ENCODE assay signal across 1 cellular context in the genomic region with DNA sequence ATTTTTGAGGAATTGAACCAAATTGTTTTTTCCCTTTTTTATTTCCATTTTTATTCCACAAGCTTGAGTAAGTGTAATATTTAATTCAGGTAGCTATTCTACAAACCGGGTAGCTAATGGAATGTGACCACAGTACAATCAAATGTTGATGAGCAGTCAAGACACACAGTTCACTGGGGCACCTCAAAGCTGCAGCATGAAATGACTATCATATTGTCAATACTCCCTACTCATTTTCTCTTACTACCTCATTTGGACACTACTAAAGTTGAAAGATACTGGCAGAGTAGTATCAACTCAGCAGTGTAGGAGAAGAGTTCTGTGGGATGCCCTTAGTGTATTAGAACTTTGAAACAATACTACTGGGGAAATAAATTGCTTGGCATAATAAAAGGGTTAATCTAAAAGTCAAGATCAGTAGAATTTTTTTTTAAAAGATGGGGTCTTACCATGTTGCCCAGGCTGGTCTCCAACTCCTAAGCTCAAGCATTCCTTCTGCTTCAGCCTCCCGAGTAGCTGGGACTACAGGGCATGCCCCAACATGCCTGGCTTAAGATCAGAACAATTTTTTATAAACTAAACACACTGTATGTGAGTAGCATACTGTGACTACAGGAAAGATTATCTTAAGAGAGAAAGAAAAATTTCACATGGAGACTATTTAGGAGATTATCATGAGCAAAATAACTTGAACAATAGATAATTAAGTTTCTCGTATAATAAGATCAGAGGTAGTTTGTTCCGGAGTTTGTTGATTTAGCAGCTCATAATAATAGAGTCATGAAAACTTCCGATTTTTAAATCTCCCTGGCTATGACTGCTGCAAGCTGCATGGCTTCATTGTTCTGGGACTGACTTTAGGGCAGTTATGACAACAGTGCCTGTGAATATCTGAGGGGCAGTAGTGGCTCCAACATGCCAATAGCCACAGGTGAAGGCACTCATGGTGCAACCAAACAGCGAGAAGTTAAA.
TF ChIP-seq lines count a peak whose summit lies in the region.

No MANE protein-coding gene starts in this region.

TF ChIP-seq in WTC11, 78 proteins besides CTCF, POLR2A, EP300 and RAD21 (continued from another document):
- TF ChIP-seq ZNF121 (CRISPR knock-in tag; IDR thresholded peaks at IDR 0.05), result peak; percentile 86
- TF ChIP-seq GABPB1 (CRISPR knock-in tag; IDR thresholded peaks at IDR 0.05), result no peak
- TF ChIP-seq, protein P1, sequence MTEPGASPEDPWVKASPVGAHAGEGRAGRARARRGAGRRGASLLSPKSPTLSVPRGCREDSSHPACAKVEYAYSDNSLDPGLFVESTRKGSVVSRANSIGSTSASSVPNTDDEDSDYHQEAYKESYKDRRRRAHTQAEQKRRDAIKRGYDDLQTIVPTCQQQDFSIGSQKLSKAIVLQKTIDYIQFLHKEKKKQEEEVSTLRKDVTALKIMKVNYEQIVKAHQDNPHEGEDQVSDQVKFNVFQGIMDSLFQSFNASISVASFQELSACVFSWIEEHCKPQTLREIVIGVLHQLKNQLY (CRISPR knock-in tag; IDR thresholded peaks at IDR 0.05), result no peak
